Comparison of ENCODE assay signal across 26 cellular contexts in the genomic region with DNA sequence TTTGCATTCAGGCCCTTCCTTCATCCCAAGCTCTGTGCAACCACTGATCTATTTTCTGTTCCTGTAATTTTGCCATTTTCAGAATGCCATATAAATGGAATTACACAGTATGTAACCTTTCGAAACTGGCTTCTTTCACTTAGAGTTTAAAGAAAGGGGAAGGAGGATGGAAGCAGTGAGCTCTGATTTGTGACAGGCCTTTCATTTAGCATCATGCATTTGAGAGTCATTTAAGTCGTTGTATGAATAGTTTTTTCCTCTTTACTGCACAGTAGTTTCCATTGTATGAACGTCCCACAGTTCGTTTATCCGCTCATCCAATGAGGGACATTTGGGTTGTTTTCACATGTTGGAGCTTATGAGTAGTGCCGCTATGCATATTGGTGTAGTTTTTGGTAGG.
A peak's percentile ranks its signal among the peaks of the same experiment; 100 is the strongest.
DNase-seq lines count a peak whose midpoint lies in the region; ATAC-seq and TF ChIP-seq lines count a peak whose summit lies in the region.
"Had no signal": no experiment of that assay in that cellular context is flagged by ENCODE, and none has a peak within 500 bp of the region (broad histone marks: within the 10 kb centered on the region; RNA-seq: fewer than 3 reads in every experiment).

No MANE protein-coding gene starts in this region.

- H3K4me2 ChIP-seq in Karpas-422 (ENCODE audit: low read depth, low read length, poor library complexity, severe bottlenecking): no peak overlapping the region
- H3K4me2 ChIP-seq: A549, BLaER1, smooth muscle cell had no signal

- no peaks in the 10 kb centered on the region for H3K9me2 ChIP-seq in Karpas-422 (replicated peaks; ENCODE audit: insufficient read depth, low read length)

- H3K4me3 Mint-ChIP-seq in activated CD4-positive, alpha-beta memory T cell treated with anti-CD3 and anti-CD28 coated beads for 36 hours: no peak overlapping the region
- H3K4me3 Mint-ChIP-seq in activated CD4-positive, alpha-beta memory T cell treated with anti-CD3 and anti-CD28 coated beads, Interleukin-2, amount 10 ng/mL, durations not matched to agents 7 days and 5 days: no peak overlapping the region
- H3K4me3 Mint-ChIP-seq in naive B cell: peak overlapping the region in 3 of 8 donors; percentile 8 to 45 (median 40)
- H3K4me3 Mint-ChIP-seq: T-cell had no signal

- peaks cover 11% of the 10 kb centered on the region for H3K4me1 ChIP-seq in Karpas-422 (ENCODE audit: low read length)
- H3K4me1 ChIP-seq: gastrocnemius medialis had no signal

- H2AFZ ChIP-seq in Karpas-422 (ENCODE audit: low read length): no peak overlapping the region

- H3K27me3 ChIP-seq in Karpas-422 (ENCODE audit: low read length): no peaks in the 10 kb centered on the region
- H3K27me3 ChIP-seq: BLaER1, brain microvascular endothelial cell, gastrocnemius medialis had no signal

- no peaks in the 10 kb centered on the region for H3K79me2 ChIP-seq in Karpas-422 (ENCODE audit: low read length)

- CTCF ChIA-PET in activated CD4-positive, alpha-beta memory T cell treated with anti-CD3 and anti-CD28 coated beads for 36 hours (lab: Charles Lee): interaction anchor here (0.9 to 2.0 kb wide), 6 partner anchors 12 to 133 kb away, joined by 3 to 7 read pairs (median 4); no protein-coding TSS in a partner anchor
- CTCF ChIA-PET in activated CD4-positive, alpha-beta memory T cell treated with anti-CD3 and anti-CD28 coated beads, Interleukin-2, amount 10 ng/mL, durations not matched to agents 7 days and 5 days (lab: Charles Lee): no interaction called here

- H3K27ac Mint-ChIP-seq in activated CD4-positive, alpha-beta memory T cell treated with anti-CD3 and anti-CD28 coated beads for 36 hours: peak overlapping the region; percentile 3
- H3K27ac Mint-ChIP-seq in activated CD4-positive, alpha-beta memory T cell treated with anti-CD3 and anti-CD28 coated beads, Interleukin-2, amount 10 ng/mL, durations not matched to agents 7 days and 5 days: no peak overlapping the region
- H3K27ac Mint-ChIP-seq in naive B cell: peak overlapping the region in 4 of 6 donors; percentile 23 to 69 (median 37)

- H3K36me3 Mint-ChIP-seq in activated CD4-positive, alpha-beta memory T cell treated with anti-CD3 and anti-CD28 coated beads for 36 hours: no peaks in the 10 kb centered on the region
- H3K36me3 Mint-ChIP-seq in activated CD4-positive, alpha-beta memory T cell treated with anti-CD3 and anti-CD28 coated beads, Interleukin-2, amount 10 ng/mL, durations not matched to agents 7 days and 5 days (ENCODE audit: low read depth): no peaks in the 10 kb centered on the region
- peaks cover 0 to 8% of the 10 kb centered on the region in 2 donors for H3K36me3 Mint-ChIP-seq in naive B cell
- H3K36me3 Mint-ChIP-seq: T-cell had no signal

- H3K4me1 Mint-ChIP-seq in activated CD4-positive, alpha-beta memory T cell treated with anti-CD3 and anti-CD28 coated beads for 36 hours (ENCODE audit: low read depth): peaks cover 22% of the 10 kb centered on the region
- H3K4me1 Mint-ChIP-seq in activated CD4-positive, alpha-beta memory T cell treated with anti-CD3 and anti-CD28 coated beads, Interleukin-2, amount 10 ng/mL, durations not matched to agents 7 days and 5 days: peaks cover 3% of the 10 kb centered on the region
- H3K4me1 Mint-ChIP-seq in naive B cell: peaks cover 45 to 74% (median 74%) of the 10 kb centered on the region in 3 donors

- peaks cover 6% of the 10 kb centered on the region for H3K9me3 Mint-ChIP-seq in activated CD4-positive, alpha-beta memory T cell treated with anti-CD3 and anti-CD28 coated beads for 36 hours
- no peaks in the 10 kb centered on the region for H3K9me3 Mint-ChIP-seq in activated CD4-positive, alpha-beta memory T cell treated with anti-CD3 and anti-CD28 coated beads, Interleukin-2, amount 10 ng/mL, durations not matched to agents 7 days and 5 days
- H3K9me3 Mint-ChIP-seq in naive B cell: peaks cover 0 to 6% (median 4%) of the 10 kb centered on the region in 7 donors

- intact Hi-C loops in activated CD4-positive, alpha-beta memory T cell treated with anti-CD3 and anti-CD28 coated beads for 36 hours (cut with micrococcal nuclease): loop anchor here (1.0 kb wide), 3 partner anchors 22 to 45 kb away; no protein-coding TSS in a partner anchor

- H3K27me3 Mint-ChIP-seq in activated CD4-positive, alpha-beta memory T cell treated with anti-CD3 and anti-CD28 coated beads for 36 hours: no peaks in the 10 kb centered on the region
- no peaks in the 10 kb centered on the region for H3K27me3 Mint-ChIP-seq in activated CD4-positive, alpha-beta memory T cell treated with anti-CD3 and anti-CD28 coated beads, Interleukin-2, amount 10 ng/mL, durations not matched to agents 7 days and 5 days
- no peaks in the 10 kb centered on the region for H3K27me3 Mint-ChIP-seq in naive B cell
- H3K27me3 Mint-ChIP-seq: T-cell had no signal

- no peak for TF ChIP-seq CTCF in GM10266 (IDR thresholded peaks at IDR 0.05; ENCODE audit: control insufficient read depth, insufficient read depth, low read depth, missing control alignments)

- H3K27ac ChIP-seq in Karpas-422 (ENCODE audit: low read length): no peak overlapping the region
- H3K27ac ChIP-seq: BLaER1, brain microvascular endothelial cell, gastrocnemius medialis, HL-60, lower lobe of right lung had no signal

- H4K20me1 ChIP-seq in Karpas-422 (ENCODE audit: insufficient read depth, low read depth, low read length): no peaks in the 10 kb centered on the region
- H4K20me1 ChIP-seq: BLaER1 had no signal

- H3K4me3 ChIP-seq in Karpas-422 (ENCODE audit: low read length): no peak overlapping the region
- H3K4me3 ChIP-seq: A549, BLaER1, gastrocnemius medialis, lower lobe of right lung, smooth muscle cell had no signal

- POLR2A ChIA-PET in activated CD4-positive, alpha-beta memory T cell treated with anti-CD3 and anti-CD28 coated beads for 36 hours (lab: Charles Lee): interaction anchor here (0.8 to 1.6 kb wide), 5 partner anchors 25 to 68 kb away, joined by 3 to 7 read pairs (median 3); no protein-coding TSS in a partner anchor
- POLR2A ChIA-PET in activated CD4-positive, alpha-beta memory T cell treated with anti-CD3 and anti-CD28 coated beads, Interleukin-2, amount 10 ng/mL, durations not matched to agents 7 days and 5 days (lab: Charles Lee): no interaction called here

- no peaks in the 10 kb centered on the region for H3K9me3 ChIP-seq in Karpas-422 (ENCODE audit: low read length)
- H3K9me3 ChIP-seq: A549, BLaER1, gastrocnemius medialis, lower lobe of right lung had no signal

- H3K9ac ChIP-seq in Karpas-422 (ENCODE audit: low read length): no peak overlapping the region
- H3K9ac ChIP-seq: BLaER1 had no signal

- H3K36me3 ChIP-seq in Karpas-422 (ENCODE audit: insufficient read depth, low read length): no peaks in the 10 kb centered on the region
- H3K36me3 ChIP-seq: BLaER1, brain microvascular endothelial cell, gastrocnemius medialis, lower lobe of right lung had no signal

- DNase-seq in activated CD4-positive, alpha-beta memory T cell treated with anti-CD3 and anti-CD28 coated beads for 36 hours: no peak
- no peak for DNase-seq in activated CD4-positive, alpha-beta memory T cell treated with anti-CD3 and anti-CD28 coated beads, Interleukin-2, amount 10 ng/mL, durations not matched to agents 7 days and 5 days
- DNase-seq in Karpas-422 (peak; percentile 46), naive B cell (peak; percentile 24), GM10266 (ENCODE audit: extremely low spot score) (no peak), DMS79 treated with DMSO at 0.1 percent for 48 hours (lab: John Stamatoyannopoulos, UW) (no peak), NCI-H2196 (lab: John Stamatoyannopoulos, UW; ENCODE audit: unreplicated experiment) (no peak)
- DNase-seq: activated CD4-positive, alpha-beta T cell treated with anti-CD3 and anti-CD28 coated beads, Interleukin-2, amount 50 U/mL, for 1 hour; brain microvascular endothelial cell; Calu3; effector memory CD4-positive, alpha-beta T cell; gastrocnemius medialis; lower lobe of right lung; NCI-H1436; NCI-H2171 treated with DMSO at 0.1 percent for 48 hours; nucleus accumbens; PC-3; SIG-M5; stimulated activated CD4-positive, alpha-beta T cell treated with anti-CD3 and anti-CD28 coated beads, Interleukin-4, amount 100 ng/mL, for 24 hours; T-cell had no signal

- ATAC-seq in GM18870 (IDR thresholded peaks at IDR 0.05; ENCODE audit: unreplicated experiment) (peak; percentile 58), naive B cell (ENCODE audit: low read depth in 2 of 2) (peak; percentile 51 to 75)
- ATAC-seq: A549, esophagus mucosa, gastrocnemius medialis, lower lobe of right lung, PC-3, T-cell had no signal

Comparison
In these comparisons a context has a peak if more than half of its experiments do, and no peak if none do; other contexts are left out.
1. DNase-seq: peak in Karpas-422 (single experiment) and naive B cell (single experiment); none in activated CD4-positive, alpha-beta memory T cell treated with anti-CD3 and anti-CD28 coated beads for 36 hours (single experiment), activated CD4-positive, alpha-beta memory T cell treated with anti-CD3 and anti-CD28 coated beads, Interleukin-2, amount 10 ng/mL, durations not matched to agents 7 days and 5 days (single experiment), GM10266 (single experiment), DMS79 treated with DMSO at 0.1 percent for 48 hours (single experiment) and NCI-H2196 (single experiment).